1 cellular context compared by ENCODE assay signal in the genomic region with DNA sequence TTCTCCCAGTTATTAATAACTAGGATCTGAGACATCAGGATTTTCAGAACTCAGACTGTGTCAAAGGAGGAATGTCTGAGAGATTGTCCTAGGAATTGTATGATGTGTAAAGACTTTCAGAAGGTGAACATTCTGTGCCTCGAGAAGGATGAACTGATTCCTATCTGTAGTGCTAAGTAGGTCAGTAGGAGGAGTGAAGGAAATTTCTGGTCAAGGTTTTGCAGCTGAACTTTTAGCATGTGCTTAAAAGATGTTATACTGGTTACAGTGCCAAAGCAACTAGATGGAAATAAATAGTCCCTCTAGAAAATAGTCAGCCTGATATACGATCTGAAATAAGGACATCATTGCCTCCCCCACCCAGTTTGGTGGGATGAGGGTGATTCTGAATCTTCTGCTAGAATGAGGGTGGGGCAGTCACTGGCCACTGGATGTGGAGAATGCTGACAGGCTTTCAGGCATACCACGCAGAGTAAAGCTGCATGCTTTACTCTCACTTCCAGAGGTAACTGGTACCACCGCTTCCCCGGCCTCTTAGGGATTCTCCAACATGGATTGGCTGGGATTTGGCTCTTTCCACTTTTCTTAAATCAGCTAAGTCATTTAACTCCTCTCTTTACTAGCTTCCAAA.
TF ChIP-seq lines count a peak whose summit lies in the region.

No MANE protein-coding gene starts in this region.

TF ChIP-seq in SK-N-SH, 30 proteins besides CTCF, POLR2A, EP300 and RAD21 (continued from another document):
- TF ChIP-seq, protein P1, sequence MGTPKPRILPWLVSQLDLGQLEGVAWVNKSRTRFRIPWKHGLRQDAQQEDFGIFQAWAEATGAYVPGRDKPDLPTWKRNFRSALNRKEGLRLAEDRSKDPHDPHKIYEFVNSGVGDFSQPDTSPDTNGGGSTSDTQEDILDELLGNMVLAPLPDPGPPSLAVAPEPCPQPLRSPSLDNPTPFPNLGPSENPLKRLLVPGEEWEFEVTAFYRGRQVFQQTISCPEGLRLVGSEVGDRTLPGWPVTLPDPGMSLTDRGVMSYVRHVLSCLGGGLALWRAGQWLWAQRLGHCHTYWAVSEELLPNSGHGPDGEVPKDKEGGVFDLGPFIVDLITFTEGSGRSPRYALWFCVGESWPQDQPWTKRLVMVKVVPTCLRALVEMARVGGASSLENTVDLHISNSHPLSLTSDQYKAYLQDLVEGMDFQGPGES (IDR thresholded peaks at IDR 0.05; ENCODE audit: low read depth, low read length), result no peak
- TF ChIP-seq USF2 (IDR thresholded peaks at IDR 0.05; ENCODE audit: borderline replicate concordance, low read depth, low read length) (no peak), POLR2AphosphoS5 (IDR thresholded peaks at IDR 0.05; ENCODE audit: low read depth, low read length) (no peak), TCF12 (IDR thresholded peaks at IDR 0.05) (no peak), EZH2phosphoT487 (IDR thresholded peaks at IDR 0.05; ENCODE audit: borderline replicate concordance, low read depth) (no peak), ZBTB33 (IDR thresholded peaks at IDR 0.05; ENCODE audit: borderline replicate concordance, low read depth) (no peak), MAX (IDR thresholded peaks at IDR 0.05; ENCODE audit: low read depth) (no peak), FOXJ3 (CRISPR knock-in tag; IDR thresholded peaks at IDR 0.05) (no peak), NFIC (IDR thresholded peaks at IDR 0.05; ENCODE audit: borderline replicate concordance) (no peak), CHD2 (IDR thresholded peaks at IDR 0.05; ENCODE audit: low read length, partially characterized antibody) (no peak)
